Comparison of ENCODE assay signal across 8 cellular contexts in the genomic region with DNA sequence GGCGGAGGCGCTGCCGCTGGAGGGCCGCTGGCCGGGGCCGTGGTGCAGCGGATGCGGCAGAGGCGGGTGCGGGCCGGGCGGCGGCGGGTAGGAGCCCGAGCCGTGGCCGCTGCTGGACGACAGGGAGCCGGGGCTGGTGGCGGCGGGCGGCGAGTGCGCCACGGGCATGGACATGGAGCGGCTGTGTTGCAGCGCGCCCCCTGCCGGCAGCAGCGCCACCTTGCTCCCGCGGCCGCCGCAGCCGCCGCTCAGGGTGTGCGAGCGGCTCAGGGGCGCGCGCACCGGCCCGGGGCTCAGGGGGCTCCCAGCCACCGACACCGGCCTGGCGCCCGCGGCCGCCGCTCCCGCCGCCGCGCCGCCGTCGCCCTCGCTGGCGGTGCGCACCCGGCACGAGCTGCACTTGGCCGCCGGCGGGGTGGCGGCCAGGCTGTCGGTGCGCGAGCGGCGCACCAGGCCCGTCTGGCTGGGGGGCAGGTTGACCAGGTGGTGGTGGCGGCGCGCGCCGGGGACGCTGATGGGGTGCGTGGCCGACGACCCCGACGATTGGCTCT. TPM values are rescaled to one million over a fixed set of nuclear protein-coding genes. Genes with fewer than 3 reads are reported as not detected.
DNase-seq lines count a peak whose midpoint lies in the region; ATAC-seq and TF ChIP-seq lines count a peak whose summit lies in the region.

No MANE protein-coding gene starts in this region.

- peak overlapping the region; percentile 85 for H3K56ac ChIP-seq in mesendoderm (ENCODE audit: low read length)

- H4K5ac ChIP-seq in mesendoderm (ENCODE audit: low read length) = no peak overlapping the region

- no peak overlapping the region for H3K18ac ChIP-seq in mesendoderm (ENCODE audit: low read length)

- H3K79me1 ChIP-seq in mesendoderm (ENCODE audit: low read length) = peaks cover 4% of the 10 kb centered on the region

- peak; percentile 72 for TF ChIP-seq CTCF in endothelial cell (IDR thresholded peaks at IDR 0.05; ENCODE audit: unreplicated experiment)

- ATAC-seq in GM19463 (IDR thresholded peaks at IDR 0.05; ENCODE audit: unreplicated experiment) (peak; percentile 26), GM18870 (IDR thresholded peaks at IDR 0.05; ENCODE audit: unreplicated experiment) (no peak), GM21576 (IDR thresholded peaks at IDR 0.05; ENCODE audit: unreplicated experiment) (no peak)

- no peaks in the 10 kb centered on the region for H3K27me3 ChIP-seq in mesendoderm (ENCODE audit: insufficient read depth, low read length, poor library complexity)

- H3K4me1 ChIP-seq in mesendoderm (ENCODE audit: control insufficient read depth, low read depth, low read length) = peaks cover 5% of the 10 kb centered on the region

- DNase-seq in NCI-H226 = peak; percentile 55
- peak; percentile 88 for DNase-seq in activated CD8-positive, alpha-beta memory T cell treated with anti-CD3 and anti-CD28 coated beads, Interleukin-2, amount 50 U/mL, for 48 hours
- DNase-seq in endothelial cell (ENCODE audit: low spot score) = peak; percentile 92
- peak; percentile 82 for DNase-seq in mesendoderm
- peak; percentile 46 for DNase-seq in stimulated activated CD8-positive, alpha-beta memory T cell treated with anti-CD3 and anti-CD28 coated beads, Interleukin-4, amount 100 ng/mL, for 24 hours (ENCODE audit: low read depth)

- peak overlapping the region; percentile 87 for H3K4me3 Mint-ChIP-seq in endothelial cell (ENCODE audit: unreplicated experiment)

- peaks cover 1% of the 10 kb centered on the region for H3K36me3 ChIP-seq in mesendoderm (ENCODE audit: control insufficient read depth, insufficient read depth, low read length)

- no peak overlapping the region for H2BK120ac ChIP-seq in mesendoderm (ENCODE audit: low read depth, low read length)

- H4K8ac ChIP-seq in mesendoderm (ENCODE audit: low read depth, low read length) = no peak overlapping the region

- peaks cover 5% of the 10 kb centered on the region for H3K36me3 Mint-ChIP-seq in endothelial cell (ENCODE audit: low read depth, unreplicated experiment)

- H3K4ac ChIP-seq in mesendoderm (ENCODE audit: low read depth, low read length) = no peak overlapping the region

- peak overlapping the region; percentile 72 for H3K4me2 ChIP-seq in mesendoderm (ENCODE audit: low read length)

- H3K27ac ChIP-seq in mesendoderm (ENCODE audit: low read depth, low read length) = no peak overlapping the region

- H3K27ac Mint-ChIP-seq in endothelial cell (ENCODE audit: unreplicated experiment) = no peak overlapping the region

- peaks cover 14% of the 10 kb centered on the region for H3K4me1 Mint-ChIP-seq in endothelial cell (ENCODE audit: unreplicated experiment)

- H2BK15ac ChIP-seq in mesendoderm (replicated peaks; ENCODE audit: low read depth) = no peak overlapping the region

- peaks cover 7% of the 10 kb centered on the region for H3K27me3 Mint-ChIP-seq in endothelial cell (ENCODE audit: unreplicated experiment)

- H3K9ac ChIP-seq in mesendoderm (ENCODE audit: low read length) = peak overlapping the region; percentile 72

- no peak overlapping the region for H3K23ac ChIP-seq in mesendoderm (ENCODE audit: low read length)

- H3K79me2 ChIP-seq in mesendoderm (ENCODE audit: control insufficient read depth, insufficient read depth, low read length) = peaks cover 16% of the 10 kb centered on the region

- WGBS in mesendoderm (ENCODE audit: extremely low coverage, insufficient coverage, low lambda C conversion rate) = no CpG with 5 or more reads among the region's 83 CpGs

- no peak overlapping the region for H2AK5ac ChIP-seq in mesendoderm (ENCODE audit: low read length)

- no peak overlapping the region for H2BK5ac ChIP-seq in mesendoderm (ENCODE audit: low read length)

- H3K9me3 Mint-ChIP-seq in endothelial cell (ENCODE audit: unreplicated experiment) = no peaks in the 10 kb centered on the region

- peak overlapping the region; percentile 17 for H3K4me3 ChIP-seq in mesendoderm (ENCODE audit: low read length)

RNA-seq across cellular contexts. Expression of a gene that starts 1.7 kb away (rescaled TPM):
- total RNA-seq in endothelial cell (ENCODE audit: unreplicated experiment) = 16.4 TPM
- 6.1 TPM for polyA plus RNA-seq in mesendoderm (2013, experiment 1 of 2)
- polyA plus RNA-seq in mesendoderm (2013, experiment 2 of 2) = 6.2 TPM
